ENCODE assay signal across 17 cellular contexts in the genomic region with DNA sequence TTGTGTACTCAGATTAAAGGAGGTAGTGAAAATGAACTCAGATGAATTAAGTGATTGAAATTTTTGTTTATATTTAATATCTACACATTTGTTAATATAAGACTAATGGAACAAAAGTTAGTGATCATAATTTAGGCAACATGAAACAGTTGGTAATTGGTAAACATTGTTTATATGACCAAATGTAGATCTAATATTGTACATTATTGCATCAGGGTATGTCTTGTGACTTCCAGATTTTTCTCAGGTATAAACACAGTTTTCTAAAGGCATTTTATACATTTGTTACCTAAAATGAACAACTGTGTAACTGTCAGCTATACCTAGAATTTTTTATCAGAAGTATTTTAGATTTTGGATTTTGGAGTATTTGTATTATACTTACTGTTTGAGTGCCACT. TPM values are rescaled to one million over a fixed set of nuclear protein-coding genes. Genes with fewer than 3 reads are reported as not detected.
DNase-seq lines count a peak whose midpoint lies in the region; ATAC-seq, FAIRE-seq and TF ChIP-seq lines count a peak whose summit lies in the region.
"Had no signal": no experiment of that assay in that cellular context is flagged by ENCODE, and none has a peak within 500 bp of the region (broad histone marks: within the 10 kb centered on the region; RNA-seq: fewer than 3 reads in every experiment).

No MANE protein-coding gene starts in this region.

- H3K4me3 Mint-ChIP-seq in CD8-positive, alpha-beta memory T cell = no peak overlapping the region
- H3K4me3 Mint-ChIP-seq: B cell had no signal

- ATAC-seq in A549 = no peak
- ATAC-seq in GM18909 (IDR thresholded peaks at IDR 0.05; ENCODE audit: poor library complexity, unreplicated experiment) = no peak
- no peak for ATAC-seq in gastrocnemius medialis
- ATAC-seq: HCT116 had no signal

- FAIRE-seq in A549 (lab: Jason Lieb, UNC) = peak; percentile 32
- FAIRE-seq in GM12892 (lab: Jason Lieb, UNC) = peak; percentile 36
- peak; percentile 11 for FAIRE-seq in RCC 7860 (lab: Jason Lieb, UNC)
- FAIRE-seq in frontal cortex (lab: Jason Lieb, UNC) = peak; percentile 3
- FAIRE-seq: D721Med, GM18507 had no signal

- TF ChIP-seq POLR2A in A549 (IDR thresholded peaks at IDR 0.05; ENCODE audit: low read length) (no peak), GM12892 (IDR thresholded peaks at IDR 0.05; ENCODE audit: low read depth, low read length) (no peak), gastrocnemius medialis (IDR thresholded peaks at IDR 0.05) (no peak)

- H3K36me3 ChIP-seq in CD8-positive, alpha-beta memory T cell (ENCODE audit: insufficient read depth, low read length) = no peaks in the 10 kb centered on the region
- H3K36me3 ChIP-seq in gastrocnemius medialis = no peaks in the 10 kb centered on the region

- CTCF ChIA-PET in A549 (lab: Yijun Ruan, JAX) = interaction anchor here (0.5 to 1.5 kb wide), 3 partner anchors 9 to 173 kb away, joined by 3 to 5 read pairs (median 3); no protein-coding TSS in a partner anchor
- CTCF ChIA-PET in CD8-positive, alpha-beta memory T cell (lab: Charles Lee) = interaction anchor here (1.1 kb wide), 1 partner anchor 79 kb away, joined by 4 read pairs; a partner anchor contains a TSS

- H3K9me3 ChIP-seq in A549 (no peaks in the 10 kb centered on the region), gastrocnemius medialis (no peaks in the 10 kb centered on the region)
- no peaks in the 10 kb centered on the region for H3K9me3 ChIP-seq in CD8-positive, alpha-beta memory T cell (ENCODE audit: low read length)

- no peak for TF ChIP-seq CTCF in A549 (IDR thresholded peaks at IDR 0.05)
- no peak for TF ChIP-seq CTCF in gastrocnemius medialis (IDR thresholded peaks at IDR 0.05 in 4 of 5, conservative IDR thresholded peaks at IDR 0.05 in 1 of 5)

- no peak overlapping the region for H3K4me2 ChIP-seq in A549

- H3K4me3 ChIP-seq in A549 (no peak overlapping the region), gastrocnemius medialis (no peak overlapping the region)
- no peak overlapping the region for H3K4me3 ChIP-seq in CD8-positive, alpha-beta memory T cell (ENCODE audit: low read length)

- DNase-seq in A549 (ENCODE audit: low read depth in 1 of 2, low spot score in 1 of 2) (no peak), GM12892 (ENCODE audit: insufficient read length) (no peak), RCC 7860 (ENCODE audit: low spot score) (no peak), frontal cortex (ENCODE audit: low spot score in 2 of 2) (no peak), gastrocnemius medialis (no peak)
- DNase-seq in CD8-positive, alpha-beta memory T cell = no peak
- DNase-seq: 8988T; C1 segment of cervical spinal cord; CD4-positive, alpha-beta memory T cell; COR-L47; DMS53; KBM-7 had no signal

- peaks cover 0 to 2% (median 0%) of the 10 kb centered on the region in 3 donors for H3K36me3 Mint-ChIP-seq in CD8-positive, alpha-beta memory T cell
- H3K36me3 Mint-ChIP-seq: CD4-positive, alpha-beta memory T cell had no signal

- no peak for TF ChIP-seq EP300 in A549 (IDR thresholded peaks at IDR 0.05)

- H3K27ac Mint-ChIP-seq in CD8-positive, alpha-beta memory T cell = no peak overlapping the region
- H3K27ac Mint-ChIP-seq: B cell; CD4-positive, alpha-beta memory T cell had no signal

- H3K27ac ChIP-seq in A549 = no peak overlapping the region
- no peak overlapping the region for H3K27ac ChIP-seq in CD8-positive, alpha-beta memory T cell (ENCODE audit: low read depth, low read length)
- no peak overlapping the region for H3K27ac ChIP-seq in gastrocnemius medialis

- H3K4me1 ChIP-seq in A549 (peaks cover 7% of the 10 kb centered on the region; the same call in 2 of the 3 replicates), gastrocnemius medialis (peaks cover 6 to 11% of the 10 kb centered on the region in 2 donors)
- H3K4me1 ChIP-seq in CD8-positive, alpha-beta memory T cell (ENCODE audit: insufficient read depth, low read length) = peaks cover 13% of the 10 kb centered on the region

- no peaks in the 10 kb centered on the region for H3K9me3 Mint-ChIP-seq in CD8-positive, alpha-beta memory T cell
- H3K9me3 Mint-ChIP-seq: CD4-positive, alpha-beta memory T cell had no signal

- in situ Hi-C loops in gastrocnemius medialis (cut with MboI; ENCODE audit: low sequenced_read_pairs in 4 of 4) = no loop called here

- TF ChIP-seq RAD21 in A549 (conservative IDR thresholded peaks at IDR 0.05 in 1 of 2, IDR thresholded peaks at IDR 0.05 in 1 of 2) = no peak

- peaks cover 40 to 67% (median 66%) of the 10 kb centered on the region in 3 donors for H3K4me1 Mint-ChIP-seq in CD8-positive, alpha-beta memory T cell

- POLR2A ChIA-PET in A549 (lab: Yijun Ruan, JAX) = no interaction called here
- POLR2A ChIA-PET in CD8-positive, alpha-beta memory T cell (lab: Charles Lee) = no interaction called here

- no peaks in the 10 kb centered on the region for H3K27me3 Mint-ChIP-seq in CD8-positive, alpha-beta memory T cell
- H3K27me3 Mint-ChIP-seq: B cell; CD4-positive, alpha-beta memory T cell had no signal

- intact Hi-C loops in gastrocnemius medialis (cut with DNase I; ENCODE audit: low total_unique reads) = no loop called here

- H3K27me3 ChIP-seq in CD8-positive, alpha-beta memory T cell (ENCODE audit: insufficient read depth, low read length, poor library complexity, severe bottlenecking) = no peaks in the 10 kb centered on the region
- no peaks in the 10 kb centered on the region for H3K27me3 ChIP-seq in gastrocnemius medialis

TF ChIP-seq in A549, 52 proteins besides CTCF, POLR2A, EP300 and RAD21:
- no peak for TF ChIP-seq HOXA7 (CRISPR knock-in tag; IDR thresholded peaks at IDR 0.05)
- no peak for TF ChIP-seq MAFK (IDR thresholded peaks at IDR 0.05; ENCODE audit: partially characterized antibody)
- no peak for TF ChIP-seq RARB (CRISPR knock-in tag; IDR thresholded peaks at IDR 0.05)
- no peak for TF ChIP-seq BHLHE40 (IDR thresholded peaks at IDR 0.05; ENCODE audit: low read depth, low read length)
- no peak for TF ChIP-seq POLR2AphosphoS2 (conservative IDR thresholded peaks at IDR 0.05; ENCODE audit: low read length)
- TF ChIP-seq RCOR1 (IDR thresholded peaks at IDR 0.05; ENCODE audit: low read depth, low read length) = no peak
- TF ChIP-seq EHF (CRISPR knock-in tag; IDR thresholded peaks at IDR 0.05) = no peak
- no peak for TF ChIP-seq CBX2 (IDR thresholded peaks at IDR 0.05; ENCODE audit: borderline replicate concordance, low read depth)
- no peak for TF ChIP-seq GATA3 (IDR thresholded peaks at IDR 0.05; ENCODE audit: borderline replicate concordance)
- TF ChIP-seq ZFP36 (IDR thresholded peaks at IDR 0.05; ENCODE audit: borderline replicate concordance, partially characterized antibody) = no peak
- no peak for TF ChIP-seq RFX5 (IDR thresholded peaks at IDR 0.05)
- TF ChIP-seq RNF2 (IDR thresholded peaks at IDR 0.05; ENCODE audit: borderline replicate concordance, low read depth) = no peak
- TF ChIP-seq CBX8 (IDR thresholded peaks at IDR 0.05) = no peak
- TF ChIP-seq, protein P1, sequence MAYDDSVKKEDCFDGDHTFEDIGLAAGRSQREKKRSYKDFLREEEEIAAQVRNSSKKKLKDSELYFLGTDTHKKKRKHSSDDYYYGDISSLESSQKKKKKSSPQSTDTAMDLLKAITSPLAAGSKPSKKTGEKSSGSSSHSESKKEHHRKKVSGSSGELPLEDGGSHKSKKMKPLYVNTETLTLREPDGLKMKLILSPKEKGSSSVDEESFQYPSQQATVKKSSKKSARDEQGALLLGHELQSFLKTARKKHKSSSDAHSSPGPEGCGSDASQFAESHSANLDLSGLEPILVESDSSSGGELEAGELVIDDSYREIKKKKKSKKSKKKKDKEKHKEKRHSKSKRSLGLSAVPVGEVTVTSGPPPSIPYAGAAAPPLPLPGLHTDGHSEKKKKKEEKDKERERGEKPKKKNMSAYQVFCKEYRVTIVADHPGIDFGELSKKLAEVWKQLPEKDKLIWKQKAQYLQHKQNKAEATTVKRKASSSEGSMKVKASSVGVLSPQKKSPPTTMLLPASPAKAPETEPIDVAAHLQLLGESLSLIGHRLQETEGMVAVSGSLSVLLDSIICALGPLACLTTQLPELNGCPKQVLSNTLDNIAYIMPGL (CRISPR knock-in tag; IDR thresholded peaks at IDR 0.05; ENCODE audit: borderline replicate concordance) = no peak

RNA-seq across cellular contexts. Expression of a gene that starts 14.8 kb away (rescaled TPM):
- polyA plus RNA-seq in A549 (2011; rRNA removed) (77.2 and 114 TPM in 2 replicates), A549 (2017; fragmentation: RNase III; extraction: RNeasy Plus Mini Kit Qiagen cat#74134 plus additional on column Dnase treatment) (64.7 to 79.4 TPM (median 74.4 TPM) in 3 replicates)
- polyA plus RNA-seq in A549 (2012; cell fraction: cytosol; rRNA removed) = 22.5 and 26.0 TPM in 2 replicates
- polyA plus RNA-seq in A549 (2012; cell fraction: nucleus; rRNA removed) = 15.2 and 21.3 TPM in 2 replicates
- 42.3 and 42.7 TPM in 2 replicates for polyA minus RNA-seq in A549 (2011; rRNA and poly(A)+ RNA removed)
- polyA plus RNA-seq in GM12892 (2012; ENCODE audit: missing spikeins) = 98.1 TPM
- total RNA-seq in frontal cortex (44.0 TPM), gastrocnemius medialis (10 to 100 TPM; 26.7 to 34.7 (median 32.5) TPM)
- total RNA-seq in CD8-positive, alpha-beta memory T cell = 100 to 1,000 TPM; 113 to 117 TPM
- 63.7 TPM for polyA plus RNA-seq in CD8-positive, alpha-beta memory T cell

RNA-seq across cellular contexts. Expression of a gene that starts 31.1 kb away (rescaled TPM):
- polyA plus RNA-seq in A549 (2011; rRNA removed) = 42.6 and 45.9 TPM in 2 replicates
- polyA plus RNA-seq in A549 (2012; cell fraction: cytosol; rRNA removed) = 7.5 and 9.7 TPM in 2 replicates
- polyA plus RNA-seq in A549 (2012; cell fraction: nucleus; rRNA removed) = 15.3 and 17.9 TPM in 2 replicates
- polyA plus RNA-seq in A549 (2017; fragmentation: RNase III; extraction: RNeasy Plus Mini Kit Qiagen cat#74134 plus additional on column Dnase treatment) = 16.6 to 18.9 TPM (median 17.0 TPM) in 3 replicates
- 32.0 and 34.1 TPM in 2 replicates for polyA minus RNA-seq in A549 (2011; rRNA and poly(A)+ RNA removed)
- 10.5 TPM for polyA plus RNA-seq in GM12892 (2012; ENCODE audit: missing spikeins)
- 53.8 TPM for total RNA-seq in frontal cortex
- total RNA-seq in CD8-positive, alpha-beta memory T cell = 10 to 100 TPM; 22.8 to 24.8 TPM
- polyA plus RNA-seq in CD8-positive, alpha-beta memory T cell = 19.5 TPM
- total RNA-seq in gastrocnemius medialis = 1 to 10 TPM; 7.0 to 9.3 (median 8.2) TPM
